ENCODE assay signal across 27 cellular contexts in the genomic region with DNA sequence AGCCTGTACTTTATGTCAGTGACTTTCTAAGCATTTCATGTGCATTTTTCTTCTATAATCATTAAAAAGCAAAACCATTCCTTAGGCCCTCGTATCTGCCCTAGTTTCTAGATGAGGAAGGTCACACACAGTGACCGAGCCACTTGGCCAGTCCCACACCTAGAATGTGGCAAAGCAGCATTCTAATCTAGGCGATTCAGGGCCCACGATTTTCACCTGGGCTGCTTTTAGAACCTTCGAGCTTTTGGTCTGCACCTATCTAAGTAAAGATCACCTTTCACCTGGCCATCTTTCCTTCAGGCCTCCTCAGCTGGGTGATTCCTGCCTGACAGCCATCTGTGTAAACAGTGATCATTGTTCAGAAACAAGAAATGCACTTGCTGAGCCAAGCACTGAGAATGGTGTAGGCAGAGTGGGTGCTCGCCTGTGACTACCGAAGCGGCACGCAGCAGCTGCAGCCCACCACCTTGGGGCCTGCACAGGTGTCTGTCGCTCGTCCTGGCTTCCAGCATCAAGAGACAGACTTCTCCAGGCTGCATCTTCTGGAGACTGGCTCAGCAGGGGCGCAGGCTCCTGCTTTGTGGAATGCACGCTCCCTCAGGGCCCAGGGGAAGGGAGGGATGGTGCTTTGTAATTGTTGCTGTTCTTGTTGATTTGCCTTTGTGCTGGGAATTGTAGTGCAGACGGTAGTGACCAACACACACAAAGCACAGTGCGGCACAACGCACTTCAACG.
DNase-seq lines count a peak whose midpoint lies in the region; TF ChIP-seq lines count a peak whose summit lies in the region.
"Had no signal": no experiment of that assay in that cellular context is flagged by ENCODE, and none has a peak within 500 bp of the region (broad histone marks: within the 10 kb centered on the region; RNA-seq: fewer than 3 reads in every experiment).

No MANE protein-coding gene starts in this region.

- peaks cover 11% of the 10 kb centered on the region for H3K4me1 Mint-ChIP-seq in neural progenitor cell
- H3K4me1 Mint-ChIP-seq: activated CD4-positive, alpha-beta memory T cell treated with anti-CD3 and anti-CD28 coated beads, Interleukin-2, amount 10 ng/mL, durations not matched to agents 7 days and 5 days; B cell; CD4-positive, alpha-beta memory T cell; central memory CD8-positive, alpha-beta T cell had no signal

- H3K36me3 Mint-ChIP-seq in neural progenitor cell, result peaks cover 5% of the 10 kb centered on the region
- H3K36me3 Mint-ChIP-seq: CD4-positive, alpha-beta memory T cell had no signal

- no peaks in the 10 kb centered on the region for H3K9me3 Mint-ChIP-seq in neural progenitor cell
- H3K9me3 Mint-ChIP-seq: activated CD4-positive, alpha-beta memory T cell treated with anti-CD3 and anti-CD28 coated beads, Interleukin-2, amount 10 ng/mL, durations not matched to agents 7 days and 5 days; CD4-positive, alpha-beta memory T cell had no signal

- no peaks in the 10 kb centered on the region for H3K79me2 ChIP-seq in neural progenitor cell (ENCODE audit: low read depth)

- H4K20me1 ChIP-seq in neural progenitor cell (ENCODE audit: low read depth), result no peaks in the 10 kb centered on the region

- no peak overlapping the region for H3K27ac Mint-ChIP-seq in neural progenitor cell
- H3K27ac Mint-ChIP-seq: activated CD4-positive, alpha-beta memory T cell treated with anti-CD3 and anti-CD28 coated beads, Interleukin-2, amount 10 ng/mL, durations not matched to agents 7 days and 5 days; B cell; CD4-positive, alpha-beta memory T cell had no signal

- peaks cover 32% of the 10 kb centered on the region for H3K4me1 ChIP-seq in neural progenitor cell
- H3K4me1 ChIP-seq: HAP-1, Peyer's patch, right lobe of liver, spleen, uterus had no signal

- H3F3A ChIP-seq in neural progenitor cell (ENCODE audit: low read depth), result peaks cover 23% of the 10 kb centered on the region

- no peak overlapping the region for H2AFZ ChIP-seq in neural progenitor cell (replicated peaks)

- peak overlapping the region; percentile 23 for H3K4me2 ChIP-seq in neural progenitor cell

- no peaks in the 10 kb centered on the region for H3K36me3 ChIP-seq in neural progenitor cell
- no peaks in the 10 kb centered on the region for H3K36me3 ChIP-seq in H7 (replicated peaks; ENCODE audit: control insufficient read depth, insufficient read depth, low read length)
- H3K36me3 ChIP-seq: HAP-1, neutrophil, uterus had no signal

- H3K4me3 Mint-ChIP-seq in neural progenitor cell, result no peak overlapping the region
- H3K4me3 Mint-ChIP-seq: activated CD4-positive, alpha-beta memory T cell treated with anti-CD3 and anti-CD28 coated beads, Interleukin-2, amount 10 ng/mL, durations not matched to agents 7 days and 5 days; B cell; CD4-positive, alpha-beta memory T cell; central memory CD8-positive, alpha-beta T cell had no signal

- H3K9ac ChIP-seq in neural progenitor cell, result no peak overlapping the region

- no peaks in the 10 kb centered on the region for H3K9me3 ChIP-seq in neural progenitor cell (ENCODE audit: low read depth)
- H3K9me3 ChIP-seq: HAP-1, neutrophil, Peyer's patch, right lobe of liver, spleen, uterus had no signal

- H3K27ac ChIP-seq in neural progenitor cell, result peak overlapping the region; percentile 34
- H3K27ac ChIP-seq: Peyer's patch, right lobe of liver, spleen, uterus had no signal

- H3K4me3 ChIP-seq in neural progenitor cell (no peak overlapping the region), H7 (ENCODE audit: insufficient read depth, low read depth, low read length) (no peak overlapping the region)
- H3K4me3 ChIP-seq: HAP-1, Peyer's patch, right lobe of liver, spleen, uterus had no signal

- no peak for TF ChIP-seq CTCF in neural progenitor cell (IDR thresholded peaks at IDR 0.05)

- H3K27me3 ChIP-seq in neural progenitor cell (no peaks in the 10 kb centered on the region), H7 (ENCODE audit: control insufficient read depth, insufficient read depth, low read length) (no peaks in the 10 kb centered on the region)
- H3K27me3 ChIP-seq: neutrophil, Peyer's patch, right lobe of liver, spleen, uterus had no signal

- H3K27me3 Mint-ChIP-seq in neural progenitor cell (ENCODE audit: insufficient read depth, low read depth), result no peaks in the 10 kb centered on the region
- H3K27me3 Mint-ChIP-seq: activated CD4-positive, alpha-beta memory T cell treated with anti-CD3 and anti-CD28 coated beads, Interleukin-2, amount 10 ng/mL, durations not matched to agents 7 days and 5 days; B cell had no signal

- TF ChIP-seq POLR2A in erythroblast (IDR thresholded peaks at IDR 0.05; ENCODE audit: low read length), result no peak

- DNase-seq in DMS53 treated with DMSO at 0.1 percent for 48 hours (lab: John Stamatoyannopoulos, UW; ENCODE audit: unreplicated experiment) (peak; percentile 4), NCI-H1092 (lab: John Stamatoyannopoulos, UW) (peak; percentile 35), NCI-H748 treated with DMSO at 0.1 percent for 48 hours (lab: John Stamatoyannopoulos, UW) (peak; percentile 9), neural progenitor cell (ENCODE audit: low spot score) (peak; percentile 47), H7 (no peak), NCI-H82 (lab: John Stamatoyannopoulos, UW) (no peak), erythroblast (lab: John Stamatoyannopoulos, UW) (no peak)
- DNase-seq: ACHN; activated CD4-positive, alpha-beta memory T cell treated with anti-CD3 and anti-CD28 coated beads, Interleukin-2, amount 10 ng/mL, durations not matched to agents 7 days and 5 days; activated CD4-positive, alpha-beta T cell treated with anti-CD3 and anti-CD28 coated beads for 1 hour; activated CD8-positive, alpha-beta memory T cell treated with anti-CD3 and anti-CD28 coated beads, Interleukin-2, amount 50 U/mL, for 4 hours; activated naive CD4-positive, alpha-beta T cell treated with Interleukin-2 at 50 U/mL for 16 hours; CD4-positive, alpha-beta memory T cell; Kasumi-1; NCI-H187 treated with DMSO at 0.1 percent for 48 hours; Peyer's patch; right lobe of liver; SHP77 treated with DMSO at 0.1 percent for 48 hours; spleen; stimulated activated CD4-positive, alpha-beta T cell treated with anti-CD3 and anti-CD28 coated beads, Interleukin-2, amount 100 ng/mL, for 24 hours; stimulated activated naive CD8-positive, alpha-beta T cell treated with anti-CD3 and anti-CD28 coated beads, Interleukin-15, Interleukin-2, amounts not matched to agents 100 U/mL and 50 U/mL, for 24 hours; T-helper 2 cell; uterus had no signal

Comparison
In these comparisons a context has a peak if more than half of its experiments do, and no peak if none do; other contexts are left out.
1. DNase-seq: peak in DMS53 treated with DMSO at 0.1 percent for 48 hours (single experiment), NCI-H1092 (single experiment), NCI-H748 treated with DMSO at 0.1 percent for 48 hours (single experiment) and neural progenitor cell (single experiment); none in H7 (single experiment), NCI-H82 (single experiment) and erythroblast (0 of 2).